ENCODE assay signal across 8 cellular contexts in the genomic region with DNA sequence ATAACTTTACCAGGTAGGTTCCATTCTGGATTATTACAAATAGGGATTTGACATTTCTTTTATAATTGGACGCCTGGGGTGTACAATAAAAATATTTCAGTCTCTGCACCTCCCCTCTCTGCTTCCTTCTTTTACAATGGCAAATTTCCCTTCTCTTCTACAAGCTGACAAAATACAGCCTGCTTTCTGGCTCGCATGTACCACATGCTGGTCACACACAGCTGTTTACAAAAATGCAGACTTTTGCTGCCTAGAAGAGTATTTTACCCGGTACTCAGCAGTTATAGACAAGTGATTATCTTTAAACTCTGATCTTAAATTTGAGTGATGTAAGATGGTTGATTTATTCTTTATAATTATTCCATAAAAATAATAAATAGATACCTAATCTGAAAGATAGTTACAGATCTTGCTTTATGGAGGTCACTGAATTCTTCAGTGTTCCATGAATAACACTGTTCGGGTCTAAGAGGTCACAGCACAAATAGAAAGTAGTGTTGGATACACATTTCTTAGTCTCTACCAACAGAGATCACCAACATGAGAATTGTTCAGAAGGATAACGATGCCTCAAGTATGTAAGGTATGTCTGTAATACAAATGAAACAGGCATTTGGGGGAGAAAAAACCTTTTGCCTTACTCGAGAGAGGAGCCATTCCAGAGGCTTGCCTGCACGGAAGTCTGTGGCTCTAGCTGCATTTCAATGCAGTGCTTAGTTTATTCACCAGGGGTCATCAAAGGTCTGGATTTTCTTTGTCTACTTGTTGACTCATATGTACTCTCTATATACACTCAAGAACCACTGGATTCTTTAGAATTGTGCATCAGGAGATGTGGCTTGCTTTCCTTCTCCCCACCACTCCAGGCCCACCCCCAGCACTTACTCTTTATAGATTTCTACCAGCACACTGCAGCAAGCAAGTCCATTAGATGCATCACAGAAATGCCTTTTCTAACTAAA.
DNase-seq lines count a peak whose midpoint lies in the region; ATAC-seq and TF ChIP-seq lines count a peak whose summit lies in the region.

No MANE protein-coding gene starts in this region.

- peaks cover 5% of the 10 kb centered on the region for H3K9me3 Mint-ChIP-seq in neural crest cell

- ATAC-seq in GM21390 (IDR thresholded peaks at IDR 0.05; ENCODE audit: unreplicated experiment) (peak; percentile 82), HG03575 (IDR thresholded peaks at IDR 0.05; ENCODE audit: extremely low read depth, insufficient number of reproducible peaks, low FRiP score, unreplicated experiment) (peak; percentile 86)

- H3K4me1 Mint-ChIP-seq in neural crest cell: peaks cover 13% of the 10 kb centered on the region

- H3K27me3 Mint-ChIP-seq in neural crest cell (ENCODE audit: low read depth): no peaks in the 10 kb centered on the region

- TF ChIP-seq CTCF in fibroblast of the aortic adventitia (IDR thresholded peaks at IDR 0.05; ENCODE audit: insufficient read depth, low read length): peak; percentile 75
- peak; percentile 86 for TF ChIP-seq CTCF in neural crest cell (conservative IDR thresholded peaks at IDR 0.05)

- DNase-seq in EL (peak; percentile 89), NCI-H524 treated with DMSO at 0.1 percent for 48 hours (lab: John Stamatoyannopoulos, UW) (peak; percentile 37), activated T-cell treated with anti-CD3 and anti-CD28 coated beads for 4 hours (peak; percentile 14), fibroblast of the aortic adventitia (ENCODE audit: low read depth) (peak; percentile 94), neural crest cell (ENCODE audit: low read depth, low spot score) (peak; percentile 55), cortex of kidney (lab: John Stamatoyannopoulos, UW) (no peak)

- H3K4me3 Mint-ChIP-seq in neural crest cell: peak overlapping the region; percentile 39

- H3K36me3 Mint-ChIP-seq in neural crest cell (ENCODE audit: low read depth): no peaks in the 10 kb centered on the region

- peak overlapping the region; percentile 46 for H3K4me3 ChIP-seq in fibroblast of the aortic adventitia (ENCODE audit: low read depth, low read length)

- H3K27ac Mint-ChIP-seq in neural crest cell (ENCODE audit: unreplicated experiment): no peak overlapping the region
